Comparison of ENCODE assay signal across 1 cellular context in genomic region chr3:39668420-39668819, GRCh38.
TF ChIP-seq lines count a peak whose summit lies in the region.

No MANE protein-coding gene starts in this region.

TF ChIP-seq in GM23338, 12 proteins besides CTCF, POLR2A, EP300 and RAD21 (continued from another document):
- TF ChIP-seq REST (IDR thresholded peaks at IDR 0.05; ENCODE audit: unreplicated experiment) (no peak), NANOG (IDR thresholded peaks at IDR 0.05; ENCODE audit: borderline replicate concordance) (no peak), EZH2phosphoT487 (IDR thresholded peaks at IDR 0.05; ENCODE audit: unreplicated experiment) (no peak)
